Comparison of ENCODE assay signal across 8 cellular contexts in the genomic region with DNA sequence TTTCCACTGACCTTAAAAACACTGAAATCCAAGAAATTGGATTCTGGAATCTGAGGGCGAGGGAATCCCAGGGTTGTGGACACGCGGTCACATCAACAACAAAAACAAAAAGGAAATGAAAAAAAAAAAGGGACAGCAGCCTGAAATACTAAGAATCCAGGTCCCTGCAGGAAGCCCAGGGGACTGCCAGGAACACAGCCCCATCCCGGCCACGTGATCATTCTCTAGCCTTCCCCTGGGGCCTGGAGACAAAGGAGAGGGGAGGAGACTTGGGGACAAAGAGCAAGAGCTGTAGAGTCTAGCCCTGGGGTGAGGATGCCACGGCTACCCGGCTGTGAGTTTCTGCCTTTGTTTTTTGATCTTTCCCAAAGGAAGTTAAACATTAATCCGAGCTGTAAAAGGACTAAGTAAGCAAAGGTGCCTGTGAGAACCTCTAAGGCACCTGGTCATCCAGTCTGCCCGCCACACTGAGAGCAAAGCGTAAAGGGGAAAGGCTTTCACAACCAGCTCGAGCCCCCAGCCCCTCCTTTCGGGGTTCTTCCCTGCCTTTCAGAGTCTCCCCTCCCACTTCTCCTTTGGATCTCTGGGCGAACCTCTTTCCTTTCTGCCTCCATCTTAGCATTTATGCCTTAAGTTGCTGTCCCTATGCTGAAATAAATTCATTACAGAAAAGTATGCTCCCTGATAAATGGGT. TPM values are rescaled to one million over a fixed set of nuclear protein-coding genes. Genes with fewer than 3 reads are reported as not detected.
A peak's percentile ranks its signal among the peaks of the same experiment; 100 is the strongest.
DNase-seq lines count a peak whose midpoint lies in the region; ATAC-seq and TF ChIP-seq lines count a peak whose summit lies in the region.

No MANE protein-coding gene starts in this region.

- no peaks in the 10 kb centered on the region; the same call in 1 of the 2 replicates for H3K79me2 ChIP-seq in H9 (ENCODE audit: insufficient read depth, low read length)

- H4K20me1 ChIP-seq in H9 (ENCODE audit: control insufficient read depth, insufficient read depth, insufficient read length), result no peaks in the 10 kb centered on the region

- peaks cover 15 to 18% (median 15%) of the 10 kb centered on the region in 3 experiments for H3K36me3 Mint-ChIP-seq in H9 (ENCODE audit: insufficient read depth in 1 of 3, low read depth in 3 of 3)
- no peaks in the 10 kb centered on the region for H3K36me3 Mint-ChIP-seq in dendritic cell treated with granulocyte-macrophage colony-stimulating factor and Interleukin-4, amounts not matched to agents 40 ng/mL and 50 ng/mL, for 4 days (ENCODE audit: low read depth)
- no peaks in the 10 kb centered on the region for H3K36me3 Mint-ChIP-seq in natural killer cell treated with Interleukin-12 subunit alpha and Interleukin-12 subunit beta and Interleukin-15 and Interleukin-18, amount 100 ng/mL, for 72 hours

- H3T11ph ChIP-seq in H9 (ENCODE audit: low read length), result peak overlapping the region; percentile 93

- H3K27ac ChIP-seq in H9 (ENCODE audit: insufficient read length, low read depth, low read length) (peak overlapping the region; percentile 100), layer of hippocampus (ENCODE audit: low read depth, low read length) (peak overlapping the region; percentile 69)

- H3K56ac ChIP-seq in H9 (ENCODE audit: insufficient read length, low read depth, low read length), result peak overlapping the region; percentile 99

- peak overlapping the region; percentile 76 to 93 for H3K4me3 Mint-ChIP-seq in H9
- H3K4me3 Mint-ChIP-seq in dendritic cell treated with granulocyte-macrophage colony-stimulating factor and Interleukin-4, amounts not matched to agents 40 ng/mL and 50 ng/mL, for 4 days, result peak overlapping the region; percentile 51
- no peak overlapping the region for H3K4me3 Mint-ChIP-seq in natural killer cell treated with Interleukin-12 subunit alpha and Interleukin-12 subunit beta and Interleukin-15 and Interleukin-18, amount 100 ng/mL, for 72 hours

- no peak overlapping the region for H2AFZ ChIP-seq in H9 (ENCODE audit: low read length)

- H3K4me1 ChIP-seq in H9 (ENCODE audit: insufficient read depth, low read length), result peaks cover 11% of the 10 kb centered on the region; the same call in 1 of the 2 replicates

- no peaks in the 10 kb centered on the region for H3K9me3 ChIP-seq in H9 (ENCODE audit: control insufficient read depth, low read depth, low read length)

- peak overlapping the region; percentile 96 for H3K9ac ChIP-seq in H9 (ENCODE audit: extremely low read depth, insufficient read length, low read length)

- peak overlapping the region; percentile 95 for H4K5ac ChIP-seq in H9 (ENCODE audit: insufficient read length, low read depth, low read length)

- no peaks in the 10 kb centered on the region for H3K27me3 ChIP-seq in H9 (ENCODE audit: insufficient read depth, low read length)
- no peaks in the 10 kb centered on the region for H3K27me3 ChIP-seq in layer of hippocampus (ENCODE audit: control insufficient read depth, insufficient read depth, low read length)

- peak overlapping the region; percentile 42 for H2BK120ac ChIP-seq in H9 (ENCODE audit: low read depth, low read length, poor library complexity, severe bottlenecking)

- peak overlapping the region; percentile 5; the same call in 1 of the 2 replicates for H3K4ac ChIP-seq in H9 (ENCODE audit: low read depth, low read length)

- no peak overlapping the region for H2BK15ac ChIP-seq in H9 (ENCODE audit: low read depth, low read length)

- ATAC-seq in natural killer cell treated with Interleukin-12 subunit alpha and Interleukin-12 subunit beta and Interleukin-15 and Interleukin-18, amount 100 ng/mL, for 72 hours, result no peak
- no peak for ATAC-seq in HG03460 (IDR thresholded peaks at IDR 0.05; ENCODE audit: unreplicated experiment)

- no peak overlapping the region for H2BK20ac ChIP-seq in H9 (ENCODE audit: low read depth, low read length, poor library complexity, severe bottlenecking)

- peaks cover 46 to 47% of the 10 kb centered on the region in 2 experiments for H3K4me1 Mint-ChIP-seq in H9
- H3K4me1 Mint-ChIP-seq in dendritic cell treated with granulocyte-macrophage colony-stimulating factor and Interleukin-4, amounts not matched to agents 40 ng/mL and 50 ng/mL, for 4 days (ENCODE audit: low read depth), result peaks cover 12% of the 10 kb centered on the region
- H3K4me1 Mint-ChIP-seq in natural killer cell treated with Interleukin-12 subunit alpha and Interleukin-12 subunit beta and Interleukin-15 and Interleukin-18, amount 100 ng/mL, for 72 hours (ENCODE audit: low read depth in 2 of 2), result peaks cover 0 to 3% of the 10 kb centered on the region in 2 donors

- H2BK12ac ChIP-seq in H9 (ENCODE audit: insufficient read length, low read depth, low read length), result peak overlapping the region; percentile 47

- H3K4me2 ChIP-seq in H9 (ENCODE audit: insufficient read depth, insufficient read length, low read length), result peak overlapping the region; percentile 86

- H3K79me1 ChIP-seq in H9 (ENCODE audit: insufficient read depth, low read depth, low read length, poor library complexity, severe bottlenecking), result no peaks in the 10 kb centered on the region

- H4K8ac ChIP-seq in H9 (replicated peaks; ENCODE audit: insufficient read length, low read depth, low read length), result peak overlapping the region; percentile 25

- H3K18ac ChIP-seq in H9 (ENCODE audit: insufficient read length, low read depth, low read length), result peak overlapping the region; percentile 91

- no peaks in the 10 kb centered on the region for H3K9me3 Mint-ChIP-seq in H9
- no peaks in the 10 kb centered on the region for H3K9me3 Mint-ChIP-seq in dendritic cell treated with granulocyte-macrophage colony-stimulating factor and Interleukin-4, amounts not matched to agents 40 ng/mL and 50 ng/mL, for 4 days
- H3K9me3 Mint-ChIP-seq in natural killer cell treated with Interleukin-12 subunit alpha and Interleukin-12 subunit beta and Interleukin-15 and Interleukin-18, amount 100 ng/mL, for 72 hours, result no peaks in the 10 kb centered on the region

- H2BK5ac ChIP-seq in H9 (ENCODE audit: insufficient read length, low read length), result peak overlapping the region; percentile 70

- peaks cover 4% of the 10 kb centered on the region for H3K23me2 ChIP-seq in H9 (ENCODE audit: insufficient read length, low read depth, low read length, poor library complexity, severe bottlenecking)

- H3K23ac ChIP-seq in H9 (ENCODE audit: insufficient read length, low read depth, low read length), result no peak overlapping the region

- H3K14ac ChIP-seq in H9 (ENCODE audit: insufficient read depth, low read length), result peak overlapping the region; percentile 94

- DNase-seq in H9, result peak; percentile 99
- peak; percentile 98 for DNase-seq in NCI-H526 treated with DMSO at 0.1 percent for 48 hours (lab: John Stamatoyannopoulos, UW)
- DNase-seq in superior temporal gyrus (ENCODE audit: extremely low spot score), result peak; percentile 95
- DNase-seq in natural killer cell treated with Interleukin-12 subunit alpha and Interleukin-12 subunit beta and Interleukin-15 and Interleukin-18, amount 100 ng/mL, for 72 hours (ENCODE audit: low spot score), result no peak
- no peak for DNase-seq in stimulated activated naive CD4-positive, alpha-beta T cell (lab: John Stamatoyannopoulos, UW)

- intact Hi-C loops in dendritic cell treated with granulocyte-macrophage colony-stimulating factor and Interleukin-4, amounts not matched to agents 40 ng/mL and 50 ng/mL, for 4 days (cut with micrococcal nuclease), result no loop called here

- WGBS in H9 (ENCODE audit: extremely low coverage, insufficient read length, low lambda C conversion rate), result no CpG with 5 or more reads among the region's 13 CpGs

- H3K27ac Mint-ChIP-seq in H9, result peak overlapping the region; percentile 100
- no peak overlapping the region for H3K27ac Mint-ChIP-seq in dendritic cell treated with granulocyte-macrophage colony-stimulating factor and Interleukin-4, amounts not matched to agents 40 ng/mL and 50 ng/mL, for 4 days
- H3K27ac Mint-ChIP-seq in natural killer cell treated with Interleukin-12 subunit alpha and Interleukin-12 subunit beta and Interleukin-15 and Interleukin-18, amount 100 ng/mL, for 72 hours, result no peak overlapping the region

- peak overlapping the region; percentile 42 for H4K91ac ChIP-seq in H9 (ENCODE audit: insufficient read length, low read depth, low read length)

- H3K27me3 Mint-ChIP-seq in H9 (ENCODE audit: low read depth), result peaks cover 4% of the 10 kb centered on the region; the same call in 1 of the 2 replicates
- peaks cover 32% of the 10 kb centered on the region for H3K27me3 Mint-ChIP-seq in dendritic cell treated with granulocyte-macrophage colony-stimulating factor and Interleukin-4, amounts not matched to agents 40 ng/mL and 50 ng/mL, for 4 days
- H3K27me3 Mint-ChIP-seq in natural killer cell treated with Interleukin-12 subunit alpha and Interleukin-12 subunit beta and Interleukin-15 and Interleukin-18, amount 100 ng/mL, for 72 hours, result peaks cover 15 to 26% of the 10 kb centered on the region in 2 donors

- TF ChIP-seq CTCF in H9 (conservative IDR thresholded peaks at IDR 0.05), result no peak; the same call in 1 of the 3 replicates

- H2AK5ac ChIP-seq in H9 (ENCODE audit: insufficient read length, low read length), result peak overlapping the region; percentile 73

RNA-seq across cellular contexts. Expression of a gene that starts 24.1 kb away (rescaled TPM):
- total RNA-seq in H9 (2021), result 188 and 203 TPM in 2 replicates
- under 1 TPM in 1 of 2 donors, not detected in 1; 0.61 TPM for total RNA-seq in natural killer cell treated with Interleukin-12 subunit alpha and Interleukin-12 subunit beta and Interleukin-15 and Interleukin-18, amount 100 ng/mL, for 72 hours

RNA-seq across cellular contexts. Expression of a gene that starts 57.9 kb away (rescaled TPM):
- 139 and 140 TPM in 2 replicates for total RNA-seq in H9 (2021)
- 10 to 100 TPM; 30.9 to 43.5 TPM for total RNA-seq in natural killer cell treated with Interleukin-12 subunit alpha and Interleukin-12 subunit beta and Interleukin-15 and Interleukin-18, amount 100 ng/mL, for 72 hours

Comparison
In these comparisons a context has a peak if more than half of its experiments do, and no peak if none do; other contexts are left out.
1. DNase-seq: peak in H9 (single experiment), NCI-H526 treated with DMSO at 0.1 percent for 48 hours (single experiment) and superior temporal gyrus (single experiment); none in natural killer cell treated with Interleukin-12 subunit alpha and Interleukin-12 subunit beta and Interleukin-15 and Interleukin-18, amount 100 ng/mL, for 72 hours (single experiment) and stimulated activated naive CD4-positive, alpha-beta T cell (0 of 6).
2. H3K27ac Mint-ChIP-seq: peak in H9 (3 of 3); none in dendritic cell treated with granulocyte-macrophage colony-stimulating factor and Interleukin-4, amounts not matched to agents 40 ng/mL and 50 ng/mL, for 4 days (single experiment) and natural killer cell treated with Interleukin-12 subunit alpha and Interleukin-12 subunit beta and Interleukin-15 and Interleukin-18, amount 100 ng/mL, for 72 hours (0 of 2).
3. RNA of a gene that starts 24.1 kb away (total RNA-seq): 188 to 203 TPM in H9; 0.61 TPM in natural killer cell treated with Interleukin-12 subunit alpha and Interleukin-12 subunit beta and Interleukin-15 and Interleukin-18, amount 100 ng/mL, for 72 hours; every median in the first group is over 100 times any median in the second.